Comparison of ENCODE assay signal across 11 cellular contexts in the genomic region with DNA sequence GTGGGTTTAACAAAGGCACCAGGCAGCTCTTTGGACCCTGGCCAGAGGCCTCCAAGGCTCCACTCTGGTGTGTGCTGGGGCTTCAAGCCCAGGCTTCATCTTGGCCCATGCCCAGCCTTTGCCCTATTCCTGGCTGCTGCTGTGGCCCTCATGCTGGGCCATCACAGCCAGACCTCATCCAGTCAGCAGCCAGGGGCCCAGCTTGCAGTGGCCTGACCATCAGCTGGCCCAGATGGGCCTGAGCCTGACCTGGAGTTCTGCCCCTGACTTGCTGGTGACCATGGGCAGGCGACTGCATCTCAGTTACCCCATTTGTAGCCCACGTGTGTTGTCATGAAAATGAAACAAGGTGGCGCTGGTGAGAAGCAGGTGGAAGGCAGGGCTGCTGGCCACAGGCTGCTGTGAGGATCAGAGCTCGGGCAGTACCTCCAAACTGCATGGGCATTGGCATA.
DNase-seq lines count a peak whose midpoint lies in the region; ATAC-seq, FAIRE-seq and TF ChIP-seq lines count a peak whose summit lies in the region.
"Had no signal": no experiment of that assay in that cellular context is flagged by ENCODE, and none has a peak within 500 bp of the region (broad histone marks: within the 10 kb centered on the region; RNA-seq: fewer than 3 reads in every experiment).

No MANE protein-coding gene starts in this region.

- H2BK120ac ChIP-seq in H1 (replicated peaks; ENCODE audit: low read depth, low read length): no peak overlapping the region

- H4K20me1 ChIP-seq in GM23248 (ENCODE audit: insufficient read depth) (no peaks in the 10 kb centered on the region), H1 (replicated peaks in 1 of 2; ENCODE audit: control insufficient read depth in 1 of 2, insufficient read depth in 2 of 2, low read length in 2 of 2) (peaks cover 3 to 14% of the 10 kb centered on the region in 2 experiments), osteoblast (ENCODE audit: insufficient read depth, low read length) (peaks cover 38% of the 10 kb centered on the region)

- no peak overlapping the region for H3K14ac ChIP-seq in H1 (ENCODE audit: insufficient read length)

- no peak overlapping the region for H2BK12ac ChIP-seq in H1 (ENCODE audit: low read depth, low read length)

- H2BK20ac ChIP-seq in H1 (ENCODE audit: low read length): no peak overlapping the region; the same call in 1 of the 2 replicates

- H3K9me3 ChIP-seq in GM23248 (ENCODE audit: low read depth) (no peaks in the 10 kb centered on the region), H1 (ENCODE audit: insufficient read depth in 2 of 2, low read depth in 1 of 2, low read length in 1 of 2) (no peaks in the 10 kb centered on the region), osteoblast (ENCODE audit: low read depth, low read length) (no peaks in the 10 kb centered on the region)

- H3K27ac ChIP-seq in GM23248 (no peak overlapping the region), H1 (ENCODE audit: low read depth, low read length) (no peak overlapping the region), osteoblast (ENCODE audit: low read depth, low read length) (no peak overlapping the region)
- H3K27ac ChIP-seq: epithelial cell of prostate had no signal

- no peak overlapping the region for H4K91ac ChIP-seq in H1 (replicated peaks; ENCODE audit: insufficient read length, low read length)

- no peaks in the 10 kb centered on the region for H3K9me2 ChIP-seq in GM23248 (ENCODE audit: insufficient read depth)

- peak; percentile 61 to 69 for TF ChIP-seq RAD21 in H1 (IDR thresholded peaks at IDR 0.05 in 1 of 2, conservative IDR thresholded peaks at IDR 0.05 in 1 of 2; ENCODE audit: low read depth in 2 of 2, low read length in 2 of 2)

- no peak overlapping the region for H3K4ac ChIP-seq in H1 (replicated peaks; ENCODE audit: insufficient read length, low read depth, low read length)

- no peaks in the 10 kb centered on the region; the same call in 1 of the 2 replicates for H3K79me1 ChIP-seq in H1 (ENCODE audit: low read depth, low read length)

- TF ChIP-seq CTCF in NB4 (IDR thresholded peaks at IDR 0.05; ENCODE audit: low read depth, low read length) (no peak), H1 (IDR thresholded peaks at IDR 0.05; ENCODE audit: control extremely low read depth in 1 of 3, insufficient read depth in 1 of 3, low read depth in 1 of 3, low read length in 3 of 3) (peak; percentile 68 to 78 (median 68)), osteoblast (IDR thresholded peaks at IDR 0.05; ENCODE audit: extremely low read depth, low read depth, low read length) (no peak)

- H3K18ac ChIP-seq in H1 (ENCODE audit: extremely low read depth, low read length): no peak overlapping the region

- CTCF ChIA-PET in H1 (lab: Charles Lee; ENCODE audit: partially characterized antibody): interaction anchor here (0.5 to 26.7 kb wide), 16 partner anchors 10 to 997 kb away, joined by 3 to 366 read pairs (median 3); no protein-coding TSS in a partner anchor

- no peaks in the 10 kb centered on the region for H3K4me1 ChIP-seq in GM23248 (ENCODE audit: insufficient read depth)
- no peaks in the 10 kb centered on the region for H3K4me1 ChIP-seq in H1 (replicated peaks in 1 of 4; ENCODE audit: control insufficient read depth in 3 of 4, insufficient read depth in 4 of 4, low read length in 3 of 4)
- H3K4me1 ChIP-seq in osteoblast (ENCODE audit: insufficient read depth, low read length): no peaks in the 10 kb centered on the region

- H3K79me2 ChIP-seq in GM23248 (ENCODE audit: insufficient read depth): peaks cover 53% of the 10 kb centered on the region
- H3K79me2 ChIP-seq in H1 (ENCODE audit: control insufficient read depth in 1 of 2, insufficient read depth in 2 of 2, low read length in 2 of 2): no peaks in the 10 kb centered on the region
- peaks cover 46% of the 10 kb centered on the region for H3K79me2 ChIP-seq in osteoblast (ENCODE audit: insufficient read depth, low read length)

- H4K5ac ChIP-seq in H1 (ENCODE audit: insufficient read length, low read depth, low read length): no peak overlapping the region

- FAIRE-seq in H1 (lab: Jason Lieb, UNC): no peak

- DNase-seq in GM23248 (peak; percentile 27), NB4 (ENCODE audit: low read depth) (peak; percentile 33), H1 (ENCODE audit: low read depth in 1 of 2, low spot score in 2 of 2) (peak in 1 of 2 experiments; percentile 58), osteoblast (ENCODE audit: insufficient read length, low spot score, missing footprints) (peak; percentile 85), sciatic nerve (ENCODE audit: low spot score) (no peak)
- DNase-seq: NCI-H2029 treated with DMSO at 0.1 percent for 48 hours, SHP77 had no signal

- ATAC-seq in HG02870 (IDR thresholded peaks at IDR 0.05; ENCODE audit: unreplicated experiment) (no peak), sciatic nerve (no peak), GM19328 (IDR thresholded peaks at IDR 0.05; ENCODE audit: unreplicated experiment) (no peak)
- ATAC-seq: left lobe of liver had no signal

- no peak overlapping the region for H2AFZ ChIP-seq in GM23248
- no peak overlapping the region for H2AFZ ChIP-seq in H1 (ENCODE audit: low read length)
- H2AFZ ChIP-seq in osteoblast (ENCODE audit: low read length): no peak overlapping the region

- H2BK5ac ChIP-seq in H1 (ENCODE audit: low read depth, low read length): no peak overlapping the region

- peaks cover 10% of the 10 kb centered on the region; the same call in 1 of the 2 replicates for H3K36me3 ChIP-seq in GM23248 (ENCODE audit: low read depth)
- H3K36me3 ChIP-seq in H1 (ENCODE audit: control insufficient read depth in 2 of 4, insufficient read depth in 4 of 4, low read length in 3 of 4): peaks cover 7 to 26% (median 19%) of the 10 kb centered on the region in 4 experiments; a peak in 7 of 8 replicates
- H3K36me3 ChIP-seq in osteoblast (ENCODE audit: insufficient read depth, low read length): peaks cover 71% of the 10 kb centered on the region

- in situ Hi-C loops in GM23248 (cut with MboI): no loop called here

- H3K4me2 ChIP-seq in GM23248 (ENCODE audit: unreplicated experiment) (no peak overlapping the region), H1 (ENCODE audit: insufficient read depth in 1 of 2, low read depth in 2 of 2, low read length in 2 of 2) (no peak overlapping the region), osteoblast (ENCODE audit: insufficient read depth, low read length) (no peak overlapping the region)

- 0 out of 2 replicates have a peak, but pooled peaks cover 4% of the 10 kb centered on the region for H3F3A ChIP-seq in GM23248 (ENCODE audit: insufficient read depth)

- no peaks in the 10 kb centered on the region for H3K23me2 ChIP-seq in H1 (ENCODE audit: low read depth, low read length)

- H3K56ac ChIP-seq in H1 (replicated peaks; ENCODE audit: insufficient read length, low read depth, low read length): no peak overlapping the region

- no peak for TF ChIP-seq EP300 in H1 (IDR thresholded peaks at IDR 0.05; ENCODE audit: borderline replicate concordance in 1 of 2, low read depth in 2 of 2, low read length in 2 of 2)

- intact Hi-C loops in sciatic nerve (cut with DNase I): no loop called here

- no peak overlapping the region for H3K23ac ChIP-seq in H1 (ENCODE audit: insufficient read length)

- H2AK5ac ChIP-seq in H1 (ENCODE audit: low read depth, low read length): no peak overlapping the region

- H3K4me3 ChIP-seq in GM23248 (no peak overlapping the region), NB4 (ENCODE audit: low read depth, low read length) (no peak overlapping the region), H1 (ENCODE audit: extremely low read depth in 1 of 4, insufficient read depth in 2 of 4, low read depth in 3 of 4, low read length in 4 of 4) (no peak overlapping the region), osteoblast (ENCODE audit: insufficient read depth, low read length) (no peak overlapping the region)

- peak overlapping the region; percentile 11; the same call in 1 of the 2 replicates for H4K8ac ChIP-seq in H1 (ENCODE audit: extremely low read depth, insufficient read depth, low read length)

- 74% methylated on average over 4 of the region's 4 CpGs for WGBS in GM23248 (ENCODE audit: low coverage in 1 of 2, low lambda C conversion rate in 2 of 2, missing lambda C conversion rate in 2 of 2), 2 experiments
- 65% methylated on average over 4 of the region's 4 CpGs; no CpG with 5 or more reads in 1 of the 2 experiments for WGBS in H1 (ENCODE audit: extremely low coverage in 1 of 2, insufficient coverage in 1 of 2, insufficient read length in 1 of 2, insufficient replicate concordance in 2 of 2, low coverage in 1 of 2, low lambda C conversion rate in 2 of 2, missing lambda C conversion rate in 1 of 2), 2 experiments

- H3K27me3 ChIP-seq in GM23248 (replicated peaks; ENCODE audit: insufficient read depth): no peaks in the 10 kb centered on the region
- no peaks in the 10 kb centered on the region for H3K27me3 ChIP-seq in H1 (replicated peaks in 1 of 4; ENCODE audit: control insufficient read depth in 3 of 4, extremely low read depth in 1 of 4, insufficient read depth in 3 of 4, low read length in 3 of 4)
- no peaks in the 10 kb centered on the region for H3K27me3 ChIP-seq in osteoblast (ENCODE audit: insufficient read depth, low read length)

- no peak overlapping the region for H2BK15ac ChIP-seq in H1 (ENCODE audit: low read length)

- H3K9ac ChIP-seq in GM23248 (no peak overlapping the region), H1 (replicated peaks in 1 of 4; ENCODE audit: extremely low read depth in 1 of 4, low read depth in 3 of 4, low read length in 3 of 4) (no peak overlapping the region)

- TF ChIP-seq POLR2A in NB4 (IDR thresholded peaks at IDR 0.05; ENCODE audit: extremely low read depth, insufficient read length): no peak
- TF ChIP-seq POLR2A in H1 (IDR thresholded peaks at IDR 0.05; ENCODE audit: control extremely low read depth in 1 of 2, low read depth in 2 of 2, low read length in 2 of 2): no peak

- POLR2A ChIA-PET in H1 (lab: Charles Lee; ENCODE audit: partially characterized antibody): no interaction called here

TF ChIP-seq in H1, 55 proteins besides CTCF, POLR2A, EP300 and RAD21:
- TF ChIP-seq RFX5 (IDR thresholded peaks at IDR 0.05; ENCODE audit: borderline replicate concordance, low read depth, low read length) (no peak), GABPA (IDR thresholded peaks at IDR 0.05; ENCODE audit: borderline replicate concordance, insufficient read depth, low read length) (peak; percentile 42; the same call in 1 of the 2 replicates), BCL11A (IDR thresholded peaks at IDR 0.05; ENCODE audit: low read depth in 2 of 2, low read length in 2 of 2) (no peak), SRF (IDR thresholded peaks at IDR 0.05; ENCODE audit: low read depth, low read length) (no peak)

Comparison
In these comparisons a context has a peak if more than half of its experiments do, and no peak if none do; other contexts are left out.
1. CTCF ChIP-seq: peak in H1 (3 of 3); none in NB4 (single experiment) and osteoblast (single experiment).